Comparison of ENCODE assay signal across 14 cellular contexts in genomic region chr2:110657721-110658305, GRCh38. TPM values are rescaled to one million over a fixed set of nuclear protein-coding genes. Genes with fewer than 3 reads are reported as not detected.
DNase-seq lines count a peak whose midpoint lies in the region; ATAC-seq and TF ChIP-seq lines count a peak whose summit lies in the region.
"Had no signal": no experiment of that assay in that cellular context is flagged by ENCODE, and none has a peak within 500 bp of the region (broad histone marks: within the 10 kb centered on the region; RNA-seq: fewer than 3 reads in every experiment).

No MANE protein-coding gene starts in this region.

- WGBS in upper lobe of left lung, 2 donors, result 55 to 56% methylated on average over 3 of the region's 3 CpGs

- TF ChIP-seq EP300 in upper lobe of left lung (IDR thresholded peaks at IDR 0.05), result peak in 2 of 4 donors; percentile 29 to 60

- H3K36me3 ChIP-seq in upper lobe of left lung, result no peaks in the 10 kb centered on the region

- no peak overlapping the region for H3K4me3 ChIP-seq in upper lobe of left lung

- DNase-seq in activated naive CD4-positive, alpha-beta T cell treated with anti-CD3 and anti-CD28 coated beads for 36 hours, result no peak
- no peak for DNase-seq in activated naive CD4-positive, alpha-beta T cell treated with anti-CD3 and anti-CD28 coated beads, Interleukin-2, amount 50 U/mL, for 16 hours
- DNase-seq in activated CD4-positive, alpha-beta memory T cell treated with anti-CD3 and anti-CD28 coated beads for 36 hours, result peak; percentile 25
- DNase-seq in left colon (peak; percentile 64 to 69), upper lobe of left lung (peak in 1 of 2 donors; percentile 78), endothelial cell (ENCODE audit: low spot score) (no peak), chondrocyte (ENCODE audit: low spot score) (no peak)
- DNase-seq: BE2C, foreskin keratinocyte, mammary epithelial cell, NCI-H1417 had no signal

- ATAC-seq in left colon, result peak; percentile 99
- peak; percentile 23 to 77 for ATAC-seq in upper lobe of left lung (ENCODE audit: low FRiP score in 2 of 2)
- no peak for ATAC-seq in HG03565 (IDR thresholded peaks at IDR 0.05; ENCODE audit: unreplicated experiment)
- ATAC-seq: foreskin keratinocyte, sciatic nerve, SK-N-SH treated with all-trans-retinoic acid at 6 μM for 48 hours had no signal

- peak overlapping the region in 3 of 4 donors; percentile 37 to 59 (median 54) for H3K27ac ChIP-seq in upper lobe of left lung
- H3K27ac ChIP-seq: foreskin keratinocyte had no signal

- H3K9me3 Mint-ChIP-seq in activated naive CD4-positive, alpha-beta T cell treated with anti-CD3 and anti-CD28 coated beads for 36 hours, result no peaks in the 10 kb centered on the region
- H3K9me3 Mint-ChIP-seq in activated CD4-positive, alpha-beta memory T cell treated with anti-CD3 and anti-CD28 coated beads for 36 hours, result no peaks in the 10 kb centered on the region
- H3K9me3 Mint-ChIP-seq in endothelial cell (ENCODE audit: unreplicated experiment), result no peaks in the 10 kb centered on the region
- no peaks in the 10 kb centered on the region for H3K9me3 Mint-ChIP-seq in chondrocyte (ENCODE audit: low read depth)

- peaks cover 3% of the 10 kb centered on the region for H3K4me1 Mint-ChIP-seq in activated naive CD4-positive, alpha-beta T cell treated with anti-CD3 and anti-CD28 coated beads for 36 hours (ENCODE audit: low read depth)
- H3K4me1 Mint-ChIP-seq in activated CD4-positive, alpha-beta memory T cell treated with anti-CD3 and anti-CD28 coated beads for 36 hours (ENCODE audit: low read depth), result peaks cover 10% of the 10 kb centered on the region
- H3K4me1 Mint-ChIP-seq in endothelial cell (ENCODE audit: unreplicated experiment) (no peaks in the 10 kb centered on the region), chondrocyte (ENCODE audit: low read depth) (peaks cover 33% of the 10 kb centered on the region)

- no peaks in the 10 kb centered on the region for H3K27me3 ChIP-seq in upper lobe of left lung
- H3K27me3 ChIP-seq: BE2C, foreskin keratinocyte had no signal

- TF ChIP-seq CTCF in upper lobe of left lung (IDR thresholded peaks at IDR 0.05) (no peak), endothelial cell (IDR thresholded peaks at IDR 0.05; ENCODE audit: unreplicated experiment) (no peak), chondrocyte (IDR thresholded peaks at IDR 0.05) (no peak)

- no peaks in the 10 kb centered on the region for H3K27me3 Mint-ChIP-seq in activated naive CD4-positive, alpha-beta T cell treated with anti-CD3 and anti-CD28 coated beads for 36 hours (ENCODE audit: low read depth)
- no peaks in the 10 kb centered on the region for H3K27me3 Mint-ChIP-seq in activated CD4-positive, alpha-beta memory T cell treated with anti-CD3 and anti-CD28 coated beads for 36 hours
- no peaks in the 10 kb centered on the region for H3K27me3 Mint-ChIP-seq in endothelial cell (ENCODE audit: unreplicated experiment)
- no peaks in the 10 kb centered on the region for H3K27me3 Mint-ChIP-seq in chondrocyte (ENCODE audit: low read depth)

- intact Hi-C loops in activated naive CD4-positive, alpha-beta T cell treated with anti-CD3 and anti-CD28 coated beads for 36 hours (cut with micrococcal nuclease), result no loop called here
- intact Hi-C loops in activated CD4-positive, alpha-beta memory T cell treated with anti-CD3 and anti-CD28 coated beads for 36 hours (cut with micrococcal nuclease), result loop anchor here (1.0 kb wide), 1 partner anchor 20 kb away; the partner anchor contains the start of gene BUB1
- intact Hi-C loops in left colon (cut with DNase I, micrococcal nuclease), result no loop called here

- H3K27ac Mint-ChIP-seq in activated naive CD4-positive, alpha-beta T cell treated with anti-CD3 and anti-CD28 coated beads for 36 hours, result peak overlapping the region; percentile 5
- H3K27ac Mint-ChIP-seq in activated CD4-positive, alpha-beta memory T cell treated with anti-CD3 and anti-CD28 coated beads for 36 hours, result no peak overlapping the region
- H3K27ac Mint-ChIP-seq in endothelial cell (ENCODE audit: unreplicated experiment) (no peak overlapping the region), chondrocyte (ENCODE audit: unreplicated experiment) (no peak overlapping the region)

- POLR2A ChIA-PET in activated CD4-positive, alpha-beta memory T cell treated with anti-CD3 and anti-CD28 coated beads for 36 hours (lab: Charles Lee), result interaction anchor here (0.9 to 1.2 kb wide), 2 partner anchors 9 to 20 kb away, joined by 3 to 4 read pairs; partner anchors contain the start of gene BUB1

- peaks cover 0 to 7% (median 0%) of the 10 kb centered on the region in 4 donors for H3K4me1 ChIP-seq in upper lobe of left lung
- H3K4me1 ChIP-seq: BE2C, foreskin keratinocyte had no signal

- peaks cover 67% of the 10 kb centered on the region for H3K36me3 Mint-ChIP-seq in activated naive CD4-positive, alpha-beta T cell treated with anti-CD3 and anti-CD28 coated beads for 36 hours (ENCODE audit: low read depth)
- H3K36me3 Mint-ChIP-seq in activated CD4-positive, alpha-beta memory T cell treated with anti-CD3 and anti-CD28 coated beads for 36 hours, result peaks cover 64% of the 10 kb centered on the region
- H3K36me3 Mint-ChIP-seq in endothelial cell (ENCODE audit: low read depth, unreplicated experiment) (no peaks in the 10 kb centered on the region), chondrocyte (ENCODE audit: low read depth) (peaks cover 2% of the 10 kb centered on the region)

- H3K4me3 Mint-ChIP-seq in activated naive CD4-positive, alpha-beta T cell treated with anti-CD3 and anti-CD28 coated beads for 36 hours, result no peak overlapping the region
- H3K4me3 Mint-ChIP-seq in activated CD4-positive, alpha-beta memory T cell treated with anti-CD3 and anti-CD28 coated beads for 36 hours, result no peak overlapping the region
- no peak overlapping the region for H3K4me3 Mint-ChIP-seq in endothelial cell (ENCODE audit: unreplicated experiment)
- H3K4me3 Mint-ChIP-seq in chondrocyte (ENCODE audit: unreplicated experiment), result no peak overlapping the region

- H3K9me3 ChIP-seq in upper lobe of left lung, result no peaks in the 10 kb centered on the region
- H3K9me3 ChIP-seq: BE2C had no signal

- CTCF ChIA-PET in activated naive CD4-positive, alpha-beta T cell treated with anti-CD3 and anti-CD28 coated beads for 36 hours (lab: Charles Lee), result no interaction called here
- CTCF ChIA-PET in activated CD4-positive, alpha-beta memory T cell treated with anti-CD3 and anti-CD28 coated beads for 36 hours (lab: Charles Lee), result no interaction called here

- TF ChIP-seq POLR2A in upper lobe of left lung (IDR thresholded peaks at IDR 0.05), result peak in 1 of 4 donors; percentile 23

RNA-seq across cellular contexts. Expression of gene BUB1, which starts 20.1 kb away (rescaled TPM):
- 100 to 1,000 TPM; 103 to 107 TPM for total RNA-seq in activated naive CD4-positive, alpha-beta T cell treated with anti-CD3 and anti-CD28 coated beads for 36 hours
- 100 to 1,000 TPM in 1 of 2 experiments, 10 to 100 TPM in 1; 90.8 to 102 TPM for total RNA-seq in activated CD4-positive, alpha-beta memory T cell treated with anti-CD3 and anti-CD28 coated beads for 36 hours
- total RNA-seq in left colon, result 1 to 10 TPM; 3.8 to 9.2 TPM
- total RNA-seq in upper lobe of left lung, result 1 to 10 TPM; 1.0 to 4.7 (median 3.0) TPM
- total RNA-seq in endothelial cell (ENCODE audit: unreplicated experiment), result 12.5 TPM
- total RNA-seq in chondrocyte, result 7.1 to 7.8 TPM (median 7.6 TPM) in 3 replicates

Comparison
In these comparisons a context has a peak if more than half of its experiments do, and no peak if none do; other contexts are left out.
1. DNase-seq: peak in activated CD4-positive, alpha-beta memory T cell treated with anti-CD3 and anti-CD28 coated beads for 36 hours (single experiment) and left colon (2 of 2); none in activated naive CD4-positive, alpha-beta T cell treated with anti-CD3 and anti-CD28 coated beads for 36 hours (single experiment), activated naive CD4-positive, alpha-beta T cell treated with anti-CD3 and anti-CD28 coated beads, Interleukin-2, amount 50 U/mL, for 16 hours (single experiment), endothelial cell (single experiment) and chondrocyte (single experiment).